In genomic region chr13:51257187-51257586, GRCh38 we compare ENCODE assay signal across 1 cellular context.
TF ChIP-seq lines count a peak whose summit lies in the region.

No MANE protein-coding gene starts in this region.

TF ChIP-seq in K562, 482 proteins besides CTCF, POLR2A, EP300 and RAD21:
- TF ChIP-seq CBX2 (IDR thresholded peaks at IDR 0.05; ENCODE audit: insufficient read depth, low read length, poor library complexity, severe bottlenecking) (no peak), CCAR2 (IDR thresholded peaks at IDR 0.05; ENCODE audit: low read depth, low read length) (no peak), MAX (CRISPR knock-in tag; IDR thresholded peaks at IDR 0.05) (no peak), THRA (IDR thresholded peaks at IDR 0.05) (no peak), BACH1 (tag; IDR thresholded peaks at IDR 0.05) (no peak), ZNF408 (CRISPR knock-in tag; IDR thresholded peaks at IDR 0.05; ENCODE audit: low read depth) (no peak), SRSF9 (IDR thresholded peaks at IDR 0.05; ENCODE audit: borderline replicate concordance, low read depth, low read length) (no peak), ZNF445 (CRISPR knock-in tag; IDR thresholded peaks at IDR 0.05; ENCODE audit: low read depth) (no peak), HOMEZ (CRISPR knock-in tag; IDR thresholded peaks at IDR 0.05) (no peak), HDAC6 (IDR thresholded peaks at IDR 0.05; ENCODE audit: low read depth, low read length) (no peak), CHD7 (IDR thresholded peaks at IDR 0.05; ENCODE audit: low read depth, low read length) (no peak), NCOR1 (IDR thresholded peaks at IDR 0.05) (no peak), SREBF2 (CRISPR knock-in tag; IDR thresholded peaks at IDR 0.05) (no peak)
